13 cellular contexts compared by ENCODE assay signal in the genomic region with DNA sequence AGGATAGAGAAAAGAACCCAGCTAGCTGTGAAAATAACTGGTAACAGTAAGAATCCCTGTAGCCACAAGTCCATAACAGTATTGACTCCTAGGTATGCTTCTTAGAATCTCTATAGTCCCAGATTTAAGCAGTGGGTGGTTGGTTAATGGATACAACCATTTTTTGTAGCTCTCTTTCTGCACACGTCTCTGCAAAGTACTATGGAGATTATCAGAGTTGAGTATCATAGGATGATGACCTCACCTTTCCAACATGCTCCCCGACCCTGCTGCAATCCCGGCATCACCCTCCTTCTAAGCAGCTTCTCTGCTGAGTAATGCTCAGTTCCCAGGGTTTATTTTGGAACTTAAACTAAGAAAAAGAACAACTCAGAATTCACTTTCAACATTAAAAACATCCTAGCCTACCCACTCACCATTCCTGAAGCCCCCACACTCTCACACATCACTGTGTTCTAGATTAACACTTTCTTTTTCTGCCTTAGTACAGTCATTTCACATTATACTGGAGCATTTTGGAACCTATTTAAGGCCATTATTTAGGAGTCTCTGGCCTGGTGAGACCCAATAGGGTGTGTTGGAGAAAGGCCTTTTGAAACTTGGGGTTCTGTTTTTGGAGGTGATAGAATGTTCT. TPM values are rescaled to one million over a fixed set of nuclear protein-coding genes. Genes with fewer than 3 reads are reported as not detected.
DNase-seq lines count a peak whose midpoint lies in the region; ATAC-seq and TF ChIP-seq lines count a peak whose summit lies in the region.
"Had no signal": no experiment of that assay in that cellular context is flagged by ENCODE, and none has a peak within 500 bp of the region (broad histone marks: within the 10 kb centered on the region; RNA-seq: fewer than 3 reads in every experiment).

No MANE protein-coding gene starts in this region.

- H2AK5ac ChIP-seq in IMR-90 (ENCODE audit: low read depth, low read length), result no peak overlapping the region

- no peak for TF ChIP-seq POLR2A in IMR-90 (IDR thresholded peaks at IDR 0.05; ENCODE audit: low read depth, low read length)

- intact Hi-C loops in IMR-90 (cut with micrococcal nuclease), result loop anchor here (5.0 kb wide), 1 partner anchor 56 kb away; a partner anchor contains a TSS

- H3K23ac ChIP-seq in IMR-90 (ENCODE audit: low read depth, low read length), result peak overlapping the region; percentile 69; the same call in 1 of the 2 replicates

- in situ Hi-C loops in IMR-90 (cut with MboI; ENCODE audit: low sequenced_read_pairs), result no loop called here

- peak overlapping the region; percentile 91 for H3K18ac ChIP-seq in IMR-90 (ENCODE audit: low read depth, low read length)

- peaks cover 3% of the 10 kb centered on the region for H3K9me1 ChIP-seq in IMR-90 (ENCODE audit: insufficient read depth, low read length)

- BruUV-seq in IMR-90 (replicated peaks; lab: Mats Ljungman, UMichigan), result no TSS peak

- peak overlapping the region; percentile 74; the same call in 1 of the 2 replicates for H3K14ac ChIP-seq in IMR-90 (replicated peaks; ENCODE audit: low read depth, low read length)

- peak; percentile 94 for DNase-seq in IMR-90
- no peak for DNase-seq in chondrocyte (ENCODE audit: low spot score)
- no peak for DNase-seq in GM10248 (ENCODE audit: extremely low spot score)
- no peak for DNase-seq in NCI-H1105 (lab: John Stamatoyannopoulos, UW)
- no peak for DNase-seq in NCI-H1694 (lab: John Stamatoyannopoulos, UW)
- DNase-seq: activated CD4-positive, alpha-beta memory T cell treated with anti-CD3 and anti-CD28 coated beads for 36 hours; Peyer's patch; stimulated activated CD4-positive, alpha-beta T cell treated with anti-CD3 and anti-CD28 coated beads, Interleukin-2, amount 100 ng/mL, for 24 hours had no signal

- no peak overlapping the region for H2BK15ac ChIP-seq in IMR-90 (ENCODE audit: low read depth, low read length)

- H3K56ac ChIP-seq in IMR-90 (ENCODE audit: extremely low read depth, insufficient read depth, low read length), result no peak overlapping the region

- peak overlapping the region; percentile 89 for H2BK5ac ChIP-seq in IMR-90 (ENCODE audit: low read depth, low read length, poor library complexity, severe bottlenecking)

- WGBS in IMR-90 (ENCODE audit: extremely low coverage in 2 of 2, insufficient read length in 1 of 2), 2 experiments, result no CpG with 5 or more reads among the region's 3 CpGs

- H3K9me3 Mint-ChIP-seq in chondrocyte (ENCODE audit: low read depth), result no peaks in the 10 kb centered on the region
- H3K9me3 Mint-ChIP-seq: activated CD4-positive, alpha-beta memory T cell treated with anti-CD3 and anti-CD28 coated beads for 36 hours had no signal

- H2BK20ac ChIP-seq in IMR-90 (ENCODE audit: low read depth, low read length), result no peak overlapping the region; the same call in 1 of the 2 replicates

- H3K79me1 ChIP-seq in IMR-90 (ENCODE audit: low read depth in 1 of 2, low read length in 2 of 2), result peaks cover 18 to 56% of the 10 kb centered on the region in 2 experiments

- peak overlapping the region in 5 of 11 experiments; percentile 4 to 98 (median 97); a peak in 3 of 22 replicates for H3K9ac ChIP-seq in BLaER1 treated with 17β-estradiol and CSF1 and Interleukin-3, amounts not matched to agents 10 nM and 100 nM
- peak overlapping the region; percentile 37; the same call in 1 of the 2 replicates for H3K9ac ChIP-seq in IMR-90 (ENCODE audit: low read depth, low read length)

- ATAC-seq in IMR-90 (ENCODE audit: low read depth) (peak; percentile 33), HG03354 (IDR thresholded peaks at IDR 0.05; ENCODE audit: poor library complexity, severe bottlenecking, unreplicated experiment) (no peak)
- ATAC-seq: HCT116 had no signal

- TF ChIP-seq CTCF in IMR-90 (conservative IDR thresholded peaks at IDR 0.05; ENCODE audit: low read depth, low read length), result no peak
- no peak for TF ChIP-seq CTCF in chondrocyte (IDR thresholded peaks at IDR 0.05)
- no peak for TF ChIP-seq CTCF in GM10248 (IDR thresholded peaks at IDR 0.05; ENCODE audit: control extremely low read depth, extremely low read depth, low read depth, missing control alignments)

- CTCF ChIA-PET in IMR-90 (lab: Yijun Ruan, JAX), result no interaction called here
- CTCF ChIA-PET in GM10248 (lab: Yijun Ruan, JAX), result interaction anchor here (1.0 to 9.5 kb wide), 3 partner anchors 9 to 14 kb away, joined by 3 to 69 read pairs (median 52); a partner anchor contains a TSS

- H4K20me1 ChIP-seq in BLaER1 treated with 17β-estradiol and CSF1 and Interleukin-3, amounts not matched to agents 10 nM and 100 nM, result peaks cover 6 to 53% (median 12%) of the 10 kb centered on the region in 11 experiments; a peak in 21 of 22 replicates
- peaks cover 12% of the 10 kb centered on the region for H4K20me1 ChIP-seq in IMR-90 (ENCODE audit: insufficient read depth, low read length)

- H3K4me1 ChIP-seq in BLaER1 treated with 17β-estradiol and CSF1 and Interleukin-3, amounts not matched to agents 10 nM and 100 nM, result peaks cover 33 to 69% (median 53%) of the 10 kb centered on the region in 10 experiments
- H3K4me1 ChIP-seq in IMR-90 (ENCODE audit: control insufficient read depth, insufficient read depth, low read length) (peaks cover 8% of the 10 kb centered on the region; the same call in 1 of the 2 replicates), neuron (ENCODE audit: insufficient read depth, low read length) (peaks cover 25% of the 10 kb centered on the region)

- H3K4me2 ChIP-seq in BLaER1 treated with 17β-estradiol and CSF1 and Interleukin-3, amounts not matched to agents 10 nM and 100 nM, result peak overlapping the region; percentile 25 to 100 (median 98); a peak in 21 of 22 replicates
- H3K4me2 ChIP-seq in IMR-90 (ENCODE audit: low read depth, low read length), result peak overlapping the region; percentile 87

- no peaks in the 10 kb centered on the region for H3K9me3 ChIP-seq in BLaER1 treated with 17β-estradiol and CSF1 and Interleukin-3, amounts not matched to agents 10 nM and 100 nM (replicated peaks in 1 of 11)
- H3K9me3 ChIP-seq in IMR-90 (ENCODE audit: control insufficient read depth, insufficient read depth, low read length) (no peaks in the 10 kb centered on the region), neuron (ENCODE audit: low read length) (no peaks in the 10 kb centered on the region)
- H3K9me3 ChIP-seq: Peyer's patch had no signal

- peak overlapping the region in 3 of 11 experiments; percentile 10 to 96 (median 29); a peak in 6 of 22 replicates for H3K27ac ChIP-seq in BLaER1 treated with 17β-estradiol and CSF1 and Interleukin-3, amounts not matched to agents 10 nM and 100 nM
- H3K27ac ChIP-seq in IMR-90 (ENCODE audit: insufficient read depth, low read length), result peak overlapping the region; percentile 17; the same call in 1 of the 2 replicates
- H3K27ac ChIP-seq: cardiac muscle cell, Peyer's patch had no signal

- peak overlapping the region; percentile 96 for H3K27ac Mint-ChIP-seq in chondrocyte (ENCODE audit: unreplicated experiment)
- H3K27ac Mint-ChIP-seq: activated CD4-positive, alpha-beta memory T cell treated with anti-CD3 and anti-CD28 coated beads for 36 hours had no signal

- H2AK9ac ChIP-seq in IMR-90 (replicated peaks; ENCODE audit: low read depth, low read length, poor library complexity), result no peak overlapping the region

- TF ChIP-seq RAD21 in IMR-90 (IDR thresholded peaks at IDR 0.05; ENCODE audit: low read length), result no peak

- POLR2A ChIA-PET in IMR-90 (lab: Charles Lee; ENCODE audit: unreplicated experiment), result interaction anchor here (1.0 kb wide), 1 partner anchor 11 kb away, joined by 3 read pairs; no protein-coding TSS in a partner anchor
- POLR2A ChIA-PET in GM10248 (lab: Yijun Ruan, JAX), result no interaction called here

- H3K4ac ChIP-seq in IMR-90 (ENCODE audit: low read depth, low read length), result peak overlapping the region; percentile 74; the same call in 1 of the 2 replicates

- no peaks in the 10 kb centered on the region for H3K27me3 Mint-ChIP-seq in chondrocyte (ENCODE audit: low read depth)
- H3K27me3 Mint-ChIP-seq: activated CD4-positive, alpha-beta memory T cell treated with anti-CD3 and anti-CD28 coated beads for 36 hours had no signal

- H2AFZ ChIP-seq in IMR-90 (replicated peaks; ENCODE audit: low read length, poor library complexity) (no peak overlapping the region), neuron (ENCODE audit: low read depth, low read length) (no peak overlapping the region)

- H3K4me1 Mint-ChIP-seq in chondrocyte (ENCODE audit: low read depth), result peaks cover 59% of the 10 kb centered on the region

- H4K91ac ChIP-seq in IMR-90 (ENCODE audit: insufficient read depth, low read depth, low read length), result 0 out of 2 replicates have a peak overlapping the region, but pooled peaks have one; percentile 20

- H3K36me3 ChIP-seq in BLaER1 treated with 17β-estradiol and CSF1 and Interleukin-3, amounts not matched to agents 10 nM and 100 nM, result peaks cover 0 to 61% (median 55%) of the 10 kb centered on the region in 11 experiments; a peak in 20 of 22 replicates
- peaks cover 6% of the 10 kb centered on the region; the same call in 1 of the 2 replicates for H3K36me3 ChIP-seq in IMR-90 (ENCODE audit: control insufficient read depth, insufficient read depth, low read length)
- H3K36me3 ChIP-seq in neuron (ENCODE audit: insufficient read depth, low read length), result peaks cover 34% of the 10 kb centered on the region
- H3K36me3 ChIP-seq: cardiac muscle cell, Peyer's patch had no signal

- H4K8ac ChIP-seq in IMR-90 (ENCODE audit: low read depth in 2 of 2, low read length in 2 of 2), result peak overlapping the region in 1 of 2 experiments; percentile 80; a peak in 2 of 4 replicates

- peak overlapping the region; percentile 96 for H3K4me3 Mint-ChIP-seq in chondrocyte (ENCODE audit: unreplicated experiment)
- H3K4me3 Mint-ChIP-seq: activated CD4-positive, alpha-beta memory T cell treated with anti-CD3 and anti-CD28 coated beads for 36 hours had no signal

- dilution Hi-C loops in IMR-90 (cut with HindIII; ENCODE audit: low sequenced_read_pairs, unreplicated experiment), result no loop called here

- H3K36me3 Mint-ChIP-seq in chondrocyte (ENCODE audit: low read depth), result peaks cover 6% of the 10 kb centered on the region

- peak overlapping the region in 7 of 10 experiments; percentile 80 to 99 (median 92); a peak in 14 of 20 replicates for H3K4me3 ChIP-seq in BLaER1 treated with 17β-estradiol and CSF1 and Interleukin-3, amounts not matched to agents 10 nM and 100 nM
- H3K4me3 ChIP-seq in IMR-90 (ENCODE audit: insufficient read depth, low read depth, low read length) (peak overlapping the region; percentile 24; the same call in 1 of the 2 replicates), neuron (ENCODE audit: low read length) (peak overlapping the region; percentile 24)
- H3K4me3 ChIP-seq: cardiac muscle cell, Peyer's patch had no signal

- H3K27me3 ChIP-seq in BLaER1 treated with 17β-estradiol and CSF1 and Interleukin-3, amounts not matched to agents 10 nM and 100 nM, result no peaks in the 10 kb centered on the region
- H3K27me3 ChIP-seq in IMR-90 (ENCODE audit: control insufficient read depth, insufficient read depth, low read length), result no peaks in the 10 kb centered on the region
- H3K27me3 ChIP-seq in neuron (ENCODE audit: insufficient read depth, low read length), result no peaks in the 10 kb centered on the region
- H3K27me3 ChIP-seq: cardiac muscle cell, Peyer's patch had no signal

- peak overlapping the region; percentile 73 for H4K5ac ChIP-seq in IMR-90 (ENCODE audit: low read depth, low read length)

- H2BK120ac ChIP-seq in IMR-90 (ENCODE audit: low read depth, low read length), result 0 out of 2 replicates have a peak overlapping the region, but pooled peaks have one; percentile 28

RNA-seq across cellular contexts. Expression of a gene that starts 2.7 kb away (rescaled TPM):
- total RNA-seq in IMR-90 (2012; rRNA removed), result 3.6 and 5.3 TPM in 2 replicates
- polyA plus RNA-seq in IMR-90 (2012; rRNA removed), result 16.6 and 17.5 TPM in 2 replicates
- polyA plus RNA-seq in IMR-90 (2012; cell fraction: cytosol; rRNA removed), result 4.6 and 11.0 TPM in 2 replicates
- 2.1 and 6.3 TPM in 2 replicates for polyA plus RNA-seq in IMR-90 (2012; cell fraction: nucleus; rRNA removed; ENCODE audit: low replicate concordance)
- total RNA-seq in chondrocyte, result 42.8 to 49.9 TPM (median 42.8 TPM) in 3 replicates

RNA-seq across cellular contexts. Expression of a gene that starts 3.4 kb away (rescaled TPM):
- total RNA-seq in IMR-90 (2012; rRNA removed) (47.0 and 48.6 TPM in 2 replicates), chondrocyte (60.1 to 76.7 TPM (median 76.6 TPM) in 3 replicates)
- 47.4 and 58.5 TPM in 2 replicates for polyA plus RNA-seq in IMR-90 (2012; rRNA removed)
- 14.4 and 21.6 TPM in 2 replicates for polyA plus RNA-seq in IMR-90 (2012; cell fraction: cytosol; rRNA removed)
- polyA plus RNA-seq in IMR-90 (2012; cell fraction: nucleus; rRNA removed; ENCODE audit: low replicate concordance), result 77.9 and 307 TPM in 2 replicates

RNA-seq across cellular contexts. Expression of a gene that starts 7.7 kb away (rescaled TPM):
- total RNA-seq in IMR-90 (2012; rRNA removed), result 11.9 and 12.9 TPM in 2 replicates
- polyA plus RNA-seq in IMR-90 (2012; rRNA removed), result 6.0 and 7.5 TPM in 2 replicates
- polyA plus RNA-seq in IMR-90 (2012; cell fraction: cytosol; rRNA removed), result 2.5 and 3.1 TPM in 2 replicates
- polyA plus RNA-seq in IMR-90 (2012; cell fraction: nucleus; rRNA removed; ENCODE audit: low replicate concordance), result 7.2 and 16.4 TPM in 2 replicates
- total RNA-seq in chondrocyte, result 7.8 to 11.7 TPM (median 8.2 TPM) in 3 replicates

RNA-seq across cellular contexts. Expression of a gene that starts 15.3 kb away (rescaled TPM):
- total RNA-seq in IMR-90 (2012; rRNA removed), result 0.54 and 0.83 TPM in 2 replicates
- polyA plus RNA-seq in IMR-90 (2012; rRNA removed), result 1.2 and 1.5 TPM in 2 replicates
- polyA plus RNA-seq in IMR-90 (2012; cell fraction: cytosol; rRNA removed), result 1.2 and 2.5 TPM in 2 replicates
- polyA plus RNA-seq in IMR-90 (2012; cell fraction: nucleus; rRNA removed; ENCODE audit: low replicate concordance), result 0.87 and 1.4 TPM in 2 replicates
- 2.8 to 5.9 TPM (median 3.1 TPM) in 3 replicates for total RNA-seq in chondrocyte

RNA-seq across cellular contexts. Expression of a gene that starts 26.5 kb away (rescaled TPM):
- total RNA-seq in IMR-90 (2012; rRNA removed), result under 0.01 TPM in 1 of 2 replicates, not detected in the other
- polyA plus RNA-seq in IMR-90 (2012; rRNA removed), result 0.10 and 0.38 TPM in 2 replicates
- polyA plus RNA-seq in IMR-90 (2012; cell fraction: cytosol; rRNA removed), result 0.05 and 0.15 TPM in 2 replicates
- polyA plus RNA-seq in IMR-90 (2012; cell fraction: nucleus; rRNA removed; ENCODE audit: low replicate concordance), result 0.79 and 1.3 TPM in 2 replicates
- 0.36 to 0.63 TPM (median 0.62 TPM) in 3 replicates for total RNA-seq in chondrocyte

Comparison
In these comparisons a context has a peak if more than half of its experiments do, and no peak if none do; other contexts are left out.
1. H3K4me3 ChIP-seq: peak in every context shown above with its lines; median percentile 92 in BLaER1 treated with 17β-estradiol and CSF1 and Interleukin-3, amounts not matched to agents 10 nM and 100 nM; 24 in IMR-90; 24 in neuron.